3 cellular contexts compared by ENCODE assay signal in the genomic region with DNA sequence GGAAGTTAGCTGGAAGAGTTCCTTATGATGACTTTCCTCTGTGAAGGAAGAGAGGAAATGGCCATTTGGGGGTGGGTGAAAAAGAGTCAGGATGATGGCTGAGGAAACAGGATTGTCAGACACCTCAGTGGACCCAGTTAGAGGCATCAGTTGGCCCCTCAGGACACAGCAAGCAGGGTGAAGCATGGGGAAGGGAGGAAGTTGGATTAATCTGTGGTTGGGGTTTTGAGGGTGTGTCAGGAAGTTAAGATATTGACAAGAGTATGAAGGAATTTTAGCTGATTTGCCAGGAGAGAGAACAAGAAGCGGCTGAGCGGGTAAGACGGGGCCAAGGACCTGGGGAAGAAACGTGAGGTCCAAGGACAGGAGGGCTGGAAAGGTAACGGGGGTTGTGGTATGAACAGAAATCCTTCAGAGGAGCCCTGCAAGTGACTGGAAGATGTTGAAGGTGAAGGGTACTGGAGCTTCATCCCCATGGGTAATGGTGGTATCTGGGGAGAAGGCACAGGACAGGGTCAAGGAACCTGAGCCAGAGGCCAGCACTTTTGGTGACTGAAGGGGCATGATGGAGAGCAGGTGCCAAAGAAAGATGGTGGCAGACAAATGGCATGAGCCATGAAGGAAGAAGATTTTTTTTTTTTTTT.
TF ChIP-seq lines count a peak whose summit lies in the region.

No MANE protein-coding gene starts in this region.

TF ChIP-seq in SK-N-SH, 30 proteins besides CTCF, POLR2A, EP300 and RAD21 (continues in another document):
- TF ChIP-seq TAF1 (IDR thresholded peaks at IDR 0.05; ENCODE audit: borderline replicate concordance, low read depth, low read length) (no peak), MEF2A (IDR thresholded peaks at IDR 0.05; ENCODE audit: borderline replicate concordance, low read depth) (no peak), RCOR1 (IDR thresholded peaks at IDR 0.05; ENCODE audit: low read length) (no peak), RXRA (IDR thresholded peaks at IDR 0.05; ENCODE audit: borderline replicate concordance, low read depth) (no peak), TEAD4 (IDR thresholded peaks at IDR 0.05; ENCODE audit: borderline replicate concordance, insufficient read depth) (no peak), FOSL2 (IDR thresholded peaks at IDR 0.05; ENCODE audit: borderline replicate concordance, low read depth) (no peak), RFX5 (IDR thresholded peaks at IDR 0.05; ENCODE audit: low read length) (no peak), GATA2 (CRISPR knock-in tag; IDR thresholded peaks at IDR 0.05) (no peak), POLR2AphosphoS5 (IDR thresholded peaks at IDR 0.05; ENCODE audit: low read depth, low read length) (no peak), FOXM1 (IDR thresholded peaks at IDR 0.05; ENCODE audit: low read depth) (no peak), EZH2phosphoT487 (IDR thresholded peaks at IDR 0.05; ENCODE audit: borderline replicate concordance, low read depth) (no peak), SIN3A (IDR thresholded peaks at IDR 0.05; ENCODE audit: borderline replicate concordance, low read depth, low read length) (no peak), ELF1 (IDR thresholded peaks at IDR 0.05) (no peak)
- TF ChIP-seq, protein P1, sequence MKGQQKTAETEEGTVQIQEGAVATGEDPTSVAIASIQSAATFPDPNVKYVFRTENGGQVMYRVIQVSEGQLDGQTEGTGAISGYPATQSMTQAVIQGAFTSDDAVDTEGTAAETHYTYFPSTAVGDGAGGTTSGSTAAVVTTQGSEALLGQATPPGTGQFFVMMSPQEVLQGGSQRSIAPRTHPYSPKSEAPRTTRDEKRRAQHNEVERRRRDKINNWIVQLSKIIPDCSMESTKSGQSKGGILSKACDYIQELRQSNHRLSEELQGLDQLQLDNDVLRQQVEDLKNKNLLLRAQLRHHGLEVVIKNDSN (IDR thresholded peaks at IDR 0.05; ENCODE audit: borderline replicate concordance, low read depth), result no peak
- TF ChIP-seq, protein P2, sequence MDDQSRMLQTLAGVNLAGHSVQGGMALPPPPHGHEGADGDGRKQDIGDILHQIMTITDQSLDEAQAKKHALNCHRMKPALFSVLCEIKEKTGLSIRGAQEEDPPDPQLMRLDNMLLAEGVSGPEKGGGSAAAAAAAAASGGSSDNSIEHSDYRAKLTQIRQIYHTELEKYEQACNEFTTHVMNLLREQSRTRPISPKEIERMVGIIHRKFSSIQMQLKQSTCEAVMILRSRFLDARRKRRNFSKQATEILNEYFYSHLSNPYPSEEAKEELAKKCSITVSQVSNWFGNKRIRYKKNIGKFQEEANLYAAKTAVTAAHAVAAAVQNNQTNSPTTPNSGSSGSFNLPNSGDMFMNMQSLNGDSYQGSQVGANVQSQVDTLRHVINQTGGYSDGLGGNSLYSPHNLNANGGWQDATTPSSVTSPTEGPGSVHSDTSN (IDR thresholded peaks at IDR 0.05), result no peak
- TF ChIP-seq, protein P3, sequence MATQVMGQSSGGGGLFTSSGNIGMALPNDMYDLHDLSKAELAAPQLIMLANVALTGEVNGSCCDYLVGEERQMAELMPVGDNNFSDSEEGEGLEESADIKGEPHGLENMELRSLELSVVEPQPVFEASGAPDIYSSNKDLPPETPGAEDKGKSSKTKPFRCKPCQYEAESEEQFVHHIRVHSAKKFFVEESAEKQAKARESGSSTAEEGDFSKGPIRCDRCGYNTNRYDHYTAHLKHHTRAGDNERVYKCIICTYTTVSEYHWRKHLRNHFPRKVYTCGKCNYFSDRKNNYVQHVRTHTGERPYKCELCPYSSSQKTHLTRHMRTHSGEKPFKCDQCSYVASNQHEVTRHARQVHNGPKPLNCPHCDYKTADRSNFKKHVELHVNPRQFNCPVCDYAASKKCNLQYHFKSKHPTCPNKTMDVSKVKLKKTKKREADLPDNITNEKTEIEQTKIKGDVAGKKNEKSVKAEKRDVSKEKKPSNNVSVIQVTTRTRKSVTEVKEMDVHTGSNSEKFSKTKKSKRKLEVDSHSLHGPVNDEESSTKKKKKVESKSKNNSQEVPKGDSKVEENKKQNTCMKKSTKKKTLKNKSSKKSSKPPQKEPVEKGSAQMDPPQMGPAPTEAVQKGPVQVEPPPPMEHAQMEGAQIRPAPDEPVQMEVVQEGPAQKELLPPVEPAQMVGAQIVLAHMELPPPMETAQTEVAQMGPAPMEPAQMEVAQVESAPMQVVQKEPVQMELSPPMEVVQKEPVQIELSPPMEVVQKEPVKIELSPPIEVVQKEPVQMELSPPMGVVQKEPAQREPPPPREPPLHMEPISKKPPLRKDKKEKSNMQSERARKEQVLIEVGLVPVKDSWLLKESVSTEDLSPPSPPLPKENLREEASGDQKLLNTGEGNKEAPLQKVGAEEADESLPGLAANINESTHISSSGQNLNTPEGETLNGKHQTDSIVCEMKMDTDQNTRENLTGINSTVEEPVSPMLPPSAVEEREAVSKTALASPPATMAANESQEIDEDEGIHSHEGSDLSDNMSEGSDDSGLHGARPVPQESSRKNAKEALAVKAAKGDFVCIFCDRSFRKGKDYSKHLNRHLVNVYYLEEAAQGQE (IDR thresholded peaks at IDR 0.05; ENCODE audit: low read depth, low read length), result no peak

TF ChIP-seq in SK-N-SH treated with all-trans-retinoic acid at 6 μM for 48 hours, 23 proteins besides CTCF, POLR2A, EP300 and RAD21 (continues in another document):
- TF ChIP-seq, protein P4, sequence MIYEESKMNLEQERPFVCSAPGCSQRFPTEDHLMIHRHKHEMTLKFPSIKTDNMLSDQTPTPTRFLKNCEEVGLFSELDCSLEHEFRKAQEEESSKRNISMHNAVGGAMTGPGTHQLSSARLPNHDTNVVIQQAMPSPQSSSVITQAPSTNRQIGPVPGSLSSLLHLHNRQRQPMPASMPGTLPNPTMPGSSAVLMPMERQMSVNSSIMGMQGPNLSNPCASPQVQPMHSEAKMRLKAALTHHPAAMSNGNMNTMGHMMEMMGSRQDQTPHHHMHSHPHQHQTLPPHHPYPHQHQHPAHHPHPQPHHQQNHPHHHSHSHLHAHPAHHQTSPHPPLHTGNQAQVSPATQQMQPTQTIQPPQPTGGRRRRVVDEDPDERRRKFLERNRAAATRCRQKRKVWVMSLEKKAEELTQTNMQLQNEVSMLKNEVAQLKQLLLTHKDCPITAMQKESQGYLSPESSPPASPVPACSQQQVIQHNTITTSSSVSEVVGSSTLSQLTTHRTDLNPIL (CRISPR knock-in tag; IDR thresholded peaks at IDR 0.05; ENCODE audit: low read depth), result no peak
- TF ChIP-seq ZNF565 (CRISPR knock-in tag; conservative IDR thresholded peaks at IDR 0.05; ENCODE audit: low read depth) (no peak), TOX (CRISPR knock-in tag; IDR thresholded peaks at IDR 0.05; ENCODE audit: borderline replicate concordance) (no peak), ZNF8 (CRISPR knock-in tag; IDR thresholded peaks at IDR 0.05) (no peak), RARB (CRISPR knock-in tag; IDR thresholded peaks at IDR 0.05) (no peak), ZC3H10 (CRISPR knock-in tag; IDR thresholded peaks at IDR 0.05) (no peak), GLIS3 (CRISPR knock-in tag; IDR thresholded peaks at IDR 0.05) (no peak), ESRRG (CRISPR knock-in tag; IDR thresholded peaks at IDR 0.05) (no peak), OSR1 (CRISPR knock-in tag; IDR thresholded peaks at IDR 0.05) (no peak), PPARA (CRISPR knock-in tag; IDR thresholded peaks at IDR 0.05; ENCODE audit: borderline replicate concordance) (no peak), BACH2 (CRISPR knock-in tag; IDR thresholded peaks at IDR 0.05; ENCODE audit: borderline replicate concordance) (no peak), ZFP3 (CRISPR knock-in tag; IDR thresholded peaks at IDR 0.05) (no peak), ARNTL (CRISPR knock-in tag; IDR thresholded peaks at IDR 0.05; ENCODE audit: borderline replicate concordance, low read depth) (no peak), ZFP30 (CRISPR knock-in tag; IDR thresholded peaks at IDR 0.05) (no peak)
- TF ChIP-seq, protein P5, sequence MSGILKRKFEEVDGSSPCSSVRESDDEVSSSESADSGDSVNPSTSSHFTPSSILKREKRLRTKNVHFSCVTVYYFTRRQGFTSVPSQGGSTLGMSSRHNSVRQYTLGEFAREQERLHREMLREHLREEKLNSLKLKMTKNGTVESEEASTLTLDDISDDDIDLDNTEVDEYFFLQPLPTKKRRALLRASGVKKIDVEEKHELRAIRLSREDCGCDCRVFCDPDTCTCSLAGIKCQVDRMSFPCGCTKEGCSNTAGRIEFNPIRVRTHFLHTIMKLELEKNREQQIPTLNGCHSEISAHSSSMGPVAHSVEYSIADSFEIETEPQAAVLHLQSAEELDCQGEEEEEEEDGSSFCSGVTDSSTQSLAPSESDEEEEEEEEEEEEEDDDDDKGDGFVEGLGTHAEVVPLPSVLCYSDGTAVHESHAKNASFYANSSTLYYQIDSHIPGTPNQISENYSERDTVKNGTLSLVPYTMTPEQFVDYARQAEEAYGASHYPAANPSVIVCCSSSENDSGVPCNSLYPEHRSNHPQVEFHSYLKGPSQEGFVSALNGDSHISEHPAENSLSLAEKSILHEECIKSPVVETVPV (CRISPR knock-in tag; IDR thresholded peaks at IDR 0.05), result no peak
- TF ChIP-seq, protein P6, sequence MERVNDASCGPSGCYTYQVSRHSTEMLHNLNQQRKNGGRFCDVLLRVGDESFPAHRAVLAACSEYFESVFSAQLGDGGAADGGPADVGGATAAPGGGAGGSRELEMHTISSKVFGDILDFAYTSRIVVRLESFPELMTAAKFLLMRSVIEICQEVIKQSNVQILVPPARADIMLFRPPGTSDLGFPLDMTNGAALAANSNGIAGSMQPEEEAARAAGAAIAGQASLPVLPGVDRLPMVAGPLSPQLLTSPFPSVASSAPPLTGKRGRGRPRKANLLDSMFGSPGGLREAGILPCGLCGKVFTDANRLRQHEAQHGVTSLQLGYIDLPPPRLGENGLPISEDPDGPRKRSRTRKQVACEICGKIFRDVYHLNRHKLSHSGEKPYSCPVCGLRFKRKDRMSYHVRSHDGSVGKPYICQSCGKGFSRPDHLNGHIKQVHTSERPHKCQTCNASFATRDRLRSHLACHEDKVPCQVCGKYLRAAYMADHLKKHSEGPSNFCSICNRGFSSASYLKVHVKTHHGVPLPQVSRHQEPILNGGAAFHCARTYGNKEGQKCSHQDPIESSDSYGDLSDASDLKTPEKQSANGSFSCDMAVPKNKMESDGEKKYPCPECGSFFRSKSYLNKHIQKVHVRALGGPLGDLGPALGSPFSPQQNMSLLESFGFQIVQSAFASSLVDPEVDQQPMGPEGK (CRISPR knock-in tag; IDR thresholded peaks at IDR 0.05; ENCODE audit: borderline replicate concordance), result no peak

TF ChIP-seq in K562, 482 proteins besides CTCF, POLR2A, EP300 and RAD21:
- TF ChIP-seq ETV5 (CRISPR knock-in tag; IDR thresholded peaks at IDR 0.05; ENCODE audit: low read depth) (0 out of 2 replicates have a peak, but pooled peaks have one; percentile 46), SPI1 (IDR thresholded peaks at IDR 0.05; ENCODE audit: borderline replicate concordance, low read depth, low read length) (peak; percentile 60; the same call in 1 of the 2 replicates), SLC30A9 (CRISPR knock-in tag; IDR thresholded peaks at IDR 0.05) (no peak), ETV6 (IDR thresholded peaks at IDR 0.05; ENCODE audit: borderline replicate concordance in 1 of 2, low read depth in 2 of 2, low read length in 1 of 2) (no peak), ETV6 (CRISPR knock-in tag; IDR thresholded peaks at IDR 0.05; ENCODE audit: borderline replicate concordance) (no peak)
